ENCODE assay signal across 8 cellular contexts in genomic region chr9:99221266-99221622, GRCh38. TPM values are rescaled to one million over a fixed set of nuclear protein-coding genes. Genes with fewer than 3 reads are reported as not detected.
DNase-seq lines count a peak whose midpoint lies in the region; ATAC-seq and TF ChIP-seq lines count a peak whose summit lies in the region.

No MANE protein-coding gene starts in this region.

- peak overlapping the region; percentile 96 for H3K4me2 ChIP-seq in hepatocyte

- H3K27me3 ChIP-seq in WERI-Rb-1 (ENCODE audit: insufficient read depth, low read depth, severe bottlenecking) (no peaks in the 10 kb centered on the region), hepatocyte (no peaks in the 10 kb centered on the region)

- CTCF ChIA-PET in activated CD8-positive, alpha-beta memory T cell treated with anti-CD3 and anti-CD28 coated beads, Interleukin-2, amount 10 ng/mL, durations not matched to agents 7 days and 5 days (lab: Charles Lee): interaction anchor here (0.8 to 5.4 kb wide), 9 partner anchors 8 to 82 kb away, joined by 3 to 35 read pairs (median 3); no protein-coding TSS in a partner anchor

- peaks cover 91% of the 10 kb centered on the region for H3K79me2 ChIP-seq in hepatocyte

- peak overlapping the region; percentile 74 for H2AFZ ChIP-seq in hepatocyte

- H3K9me2 ChIP-seq in hepatocyte (replicated peaks; ENCODE audit: insufficient read depth): no peaks in the 10 kb centered on the region

- peaks cover 56% of the 10 kb centered on the region for H3K4me1 Mint-ChIP-seq in activated CD8-positive, alpha-beta memory T cell treated with anti-CD3 and anti-CD28 coated beads, Interleukin-2, amount 10 ng/mL, durations not matched to agents 7 days and 5 days
- peaks cover 66% of the 10 kb centered on the region for H3K4me1 Mint-ChIP-seq in stimulated activated naive CD8-positive, alpha-beta T cell treated with anti-CD3 and anti-CD28 coated beads, Interleukin-15, amount 100 ng/mL, for 72 hours

- H3K9me3 Mint-ChIP-seq in activated CD8-positive, alpha-beta memory T cell treated with anti-CD3 and anti-CD28 coated beads, Interleukin-2, amount 10 ng/mL, durations not matched to agents 7 days and 5 days (ENCODE audit: low read depth): no peaks in the 10 kb centered on the region
- no peaks in the 10 kb centered on the region for H3K9me3 Mint-ChIP-seq in stimulated activated naive CD8-positive, alpha-beta T cell treated with anti-CD3 and anti-CD28 coated beads, Interleukin-15, amount 100 ng/mL, for 72 hours

- peaks cover 32% of the 10 kb centered on the region for H3K4me1 ChIP-seq in hepatocyte (ENCODE audit: insufficient read depth)

- H3K9me3 ChIP-seq in WERI-Rb-1 (ENCODE audit: severe bottlenecking) (no peaks in the 10 kb centered on the region), hepatocyte (ENCODE audit: low read depth) (no peaks in the 10 kb centered on the region)

- TF ChIP-seq CTCF in WERI-Rb-1 (IDR thresholded peaks at IDR 0.05; ENCODE audit: low read depth, low read length) (no peak), hepatocyte (IDR thresholded peaks at IDR 0.05; ENCODE audit: poor library complexity) (no peak), GM20000 (IDR thresholded peaks at IDR 0.05; ENCODE audit: extremely low read depth, missing control alignments) (no peak)

- no peak for DNase-seq in activated CD8-positive, alpha-beta memory T cell treated with anti-CD3 and anti-CD28 coated beads, Interleukin-2, amount 10 ng/mL, durations not matched to agents 7 days and 5 days
- DNase-seq in activated CD8-positive, alpha-beta memory T cell treated with anti-CD3 and anti-CD28 coated beads, Interleukin-2, amount 50 U/mL, for 4 hours: no peak
- no peak for DNase-seq in WERI-Rb-1
- no peak for DNase-seq in hepatocyte (ENCODE audit: low spot score)
- no peak for DNase-seq in stimulated activated naive CD8-positive, alpha-beta T cell treated with anti-CD3 and anti-CD28 coated beads, Interleukin-15, amount 100 ng/mL, for 72 hours
- no peak for DNase-seq in GM19240 (ENCODE audit: insufficient read length, low spot score)
- no peak for DNase-seq in GM20000 (ENCODE audit: low spot score)

- H3K4me3 ChIP-seq in WERI-Rb-1 (ENCODE audit: low read depth, low read length) (peak overlapping the region; percentile 95), hepatocyte (peak overlapping the region; percentile 67)

- peaks cover 58% of the 10 kb centered on the region for H4K20me1 ChIP-seq in hepatocyte (ENCODE audit: insufficient read depth, poor library complexity, severe bottlenecking)

- H3K27ac ChIP-seq in WERI-Rb-1 (peak overlapping the region; percentile 99), hepatocyte (peak overlapping the region; percentile 92)

- H3K27ac Mint-ChIP-seq in activated CD8-positive, alpha-beta memory T cell treated with anti-CD3 and anti-CD28 coated beads, Interleukin-2, amount 10 ng/mL, durations not matched to agents 7 days and 5 days: peak overlapping the region; percentile 84
- peak overlapping the region; percentile 88 to 95 for H3K27ac Mint-ChIP-seq in stimulated activated naive CD8-positive, alpha-beta T cell treated with anti-CD3 and anti-CD28 coated beads, Interleukin-15, amount 100 ng/mL, for 72 hours

- H3K4me3 Mint-ChIP-seq in activated CD8-positive, alpha-beta memory T cell treated with anti-CD3 and anti-CD28 coated beads, Interleukin-2, amount 10 ng/mL, durations not matched to agents 7 days and 5 days: peak overlapping the region; percentile 99
- peak overlapping the region; percentile 92 to 95 for H3K4me3 Mint-ChIP-seq in stimulated activated naive CD8-positive, alpha-beta T cell treated with anti-CD3 and anti-CD28 coated beads, Interleukin-15, amount 100 ng/mL, for 72 hours

- ATAC-seq in activated CD8-positive, alpha-beta memory T cell treated with anti-CD3 and anti-CD28 coated beads, Interleukin-2, amount 10 ng/mL, durations not matched to agents 7 days and 5 days: no peak
- ATAC-seq in stimulated activated naive CD8-positive, alpha-beta T cell treated with anti-CD3 and anti-CD28 coated beads, Interleukin-15, amount 100 ng/mL, for 72 hours: no peak
- ATAC-seq in HG03045 (IDR thresholded peaks at IDR 0.05; ENCODE audit: unreplicated experiment): no peak

- H3K27me3 Mint-ChIP-seq in activated CD8-positive, alpha-beta memory T cell treated with anti-CD3 and anti-CD28 coated beads, Interleukin-2, amount 10 ng/mL, durations not matched to agents 7 days and 5 days: no peaks in the 10 kb centered on the region
- H3K27me3 Mint-ChIP-seq in stimulated activated naive CD8-positive, alpha-beta T cell treated with anti-CD3 and anti-CD28 coated beads, Interleukin-15, amount 100 ng/mL, for 72 hours: no peaks in the 10 kb centered on the region

- WGBS in hepatocyte (ENCODE audit: low lambda C conversion rate, missing lambda C conversion rate): under 1% methylated on average over 26 of the region's 26 CpGs

- H3K36me3 ChIP-seq in WERI-Rb-1 (peaks cover 75% of the 10 kb centered on the region), hepatocyte (replicated peaks; ENCODE audit: insufficient read depth, low read depth) (no peaks in the 10 kb centered on the region)

- H3K36me3 Mint-ChIP-seq in activated CD8-positive, alpha-beta memory T cell treated with anti-CD3 and anti-CD28 coated beads, Interleukin-2, amount 10 ng/mL, durations not matched to agents 7 days and 5 days: peaks cover 36% of the 10 kb centered on the region

RNA-seq across cellular contexts. Expression of gene ALG2, which starts 0.5 kb away (rescaled TPM):
- 10 to 100 TPM; 20.2 to 35.4 TPM for total RNA-seq in activated CD8-positive, alpha-beta memory T cell treated with anti-CD3 and anti-CD28 coated beads, Interleukin-2, amount 10 ng/mL, durations not matched to agents 7 days and 5 days
- total RNA-seq in hepatocyte: 51.9 and 55.8 TPM in 2 replicates
- 48.3 and 64.0 TPM in 2 replicates for polyA plus RNA-seq in hepatocyte

RNA-seq across cellular contexts. Expression of gene SEC61B, which starts 0.8 kb away (rescaled TPM):
- 100 to 1,000 TPM; 101 to 154 TPM for total RNA-seq in activated CD8-positive, alpha-beta memory T cell treated with anti-CD3 and anti-CD28 coated beads, Interleukin-2, amount 10 ng/mL, durations not matched to agents 7 days and 5 days
- 145 and 154 TPM in 2 replicates for total RNA-seq in hepatocyte
- 365 and 377 TPM in 2 replicates for polyA plus RNA-seq in hepatocyte
